Comparison of ENCODE assay signal across 8 cellular contexts in genomic region chr10:124791378-124792348, GRCh38. TPM values are rescaled to one million over a fixed set of nuclear protein-coding genes. Genes with fewer than 3 reads are reported as not detected.
DNase-seq lines count a peak whose midpoint lies in the region; ATAC-seq and TF ChIP-seq lines count a peak whose summit lies in the region.

Gene EEF1AKMT2 (minus strand): TSS chr10:124791887. CDS start chr10:124791833, 54 bp downstream.

- H3K4me3 ChIP-seq in GM12875 (ENCODE audit: low read depth, low read length) (peak within 1 kb of the TSS; percentile 93), adipocyte (ENCODE audit: low read length) (peak within 1 kb of the TSS; percentile 92), heart left ventricle (peak within 1 kb of the TSS; percentile 80 to 100 (median 98)), upper lobe of right lung (peak within 1 kb of the TSS; percentile 98)

- H3K4me1 Mint-ChIP-seq in progenitor cell of endocrine pancreas (ENCODE audit: low read depth): peaks cover 5% of the 10 kb centered on the region

- H3K9me3 Mint-ChIP-seq in progenitor cell of endocrine pancreas (ENCODE audit: low read depth): no peaks in the 10 kb centered on the region

- DNase-seq in NCI-H1105 (lab: John Stamatoyannopoulos, UW) (peak; percentile 56), T follicular helper cell (ENCODE audit: low read depth) (peak; percentile 68), adipocyte (ENCODE audit: low read depth) (peak; percentile 94), heart left ventricle (peak; percentile 81 to 93 (median 88)), progenitor cell of endocrine pancreas (ENCODE audit: low spot score, unreplicated experiment) (peak; percentile 75), upper lobe of right lung (peak; percentile 93)

- no peaks in the 10 kb centered on the region for H3K27me3 ChIP-seq in adipocyte (replicated peaks; ENCODE audit: control insufficient read depth, insufficient read depth, low read length)
- H3K27me3 ChIP-seq in heart left ventricle: no peaks in the 10 kb centered on the region
- H3K27me3 ChIP-seq in upper lobe of right lung: no peaks in the 10 kb centered on the region

- peak in 1 of 2 donors; percentile 59 for TF ChIP-seq POLR2A in heart left ventricle (IDR thresholded peaks at IDR 0.05)

- H3K9me3 ChIP-seq in adipocyte (ENCODE audit: control insufficient read depth, low read length): no peaks in the 10 kb centered on the region
- no peaks in the 10 kb centered on the region for H3K9me3 ChIP-seq in heart left ventricle
- no peaks in the 10 kb centered on the region for H3K9me3 ChIP-seq in upper lobe of right lung

- peaks cover 7% of the 10 kb centered on the region for H3K27me3 Mint-ChIP-seq in progenitor cell of endocrine pancreas

- peak within 1 kb of the TSS; percentile 95 for H3K27ac Mint-ChIP-seq in progenitor cell of endocrine pancreas

- TF ChIP-seq CTCF in GM12875 (IDR thresholded peaks at IDR 0.05; ENCODE audit: borderline replicate concordance, insufficient read depth, low read depth, low read length): no peak
- peak in 11 of 12 donors; percentile 13 to 66 (median 38) for TF ChIP-seq CTCF in heart left ventricle (IDR thresholded peaks at IDR 0.05)
- TF ChIP-seq CTCF in progenitor cell of endocrine pancreas (IDR thresholded peaks at IDR 0.05; ENCODE audit: unreplicated experiment): peak; percentile 46
- TF ChIP-seq CTCF in upper lobe of right lung (IDR thresholded peaks at IDR 0.05): peak; percentile 47

- H3K4me1 ChIP-seq in adipocyte (ENCODE audit: control insufficient read depth, insufficient read depth, low read length): peaks cover 4% of the 10 kb centered on the region
- peaks cover 0 to 18% (median 7%) of the 10 kb centered on the region in 12 donors for H3K4me1 ChIP-seq in heart left ventricle
- peaks cover 8% of the 10 kb centered on the region for H3K4me1 ChIP-seq in upper lobe of right lung

- H3K4me3 Mint-ChIP-seq in progenitor cell of endocrine pancreas (ENCODE audit: low read depth): peak within 1 kb of the TSS; percentile 94

- peak within 1 kb of the TSS; percentile 56 to 96 (median 93) for H3K27ac ChIP-seq in heart left ventricle
- peak within 1 kb of the TSS; percentile 93 for H3K27ac ChIP-seq in upper lobe of right lung

- WGBS in heart left ventricle, 4 donors: 0% methylated on average over 29 to 90 of the region's 90 CpGs

- peaks cover 13% of the 10 kb centered on the region for H3K36me3 ChIP-seq in adipocyte (ENCODE audit: control insufficient read depth, insufficient read depth, low read length, severe bottlenecking)
- peaks cover 0 to 27% (median 21%) of the 10 kb centered on the region in 9 donors for H3K36me3 ChIP-seq in heart left ventricle
- H3K36me3 ChIP-seq in upper lobe of right lung: peaks cover 9% of the 10 kb centered on the region

- peak within 1 kb of the TSS; percentile 99 for H3K9ac ChIP-seq in adipocyte (ENCODE audit: low read length)

- ATAC-seq in HG02678 (IDR thresholded peaks at IDR 0.05; ENCODE audit: unreplicated experiment) (peak; percentile 90), heart left ventricle (peak; percentile 90 to 99 (median 98)), upper lobe of right lung (peak; percentile 100)

- intact Hi-C loops in heart left ventricle (cut with DNase I): loop anchor here in 2 of 10 donors (5.0 to 10.0 kb wide), 2 partner anchors 34 to 123 kb away; no protein-coding TSS in a partner anchor
- intact Hi-C loops in upper lobe of right lung (cut with DNase I): no loop called here

- peaks cover 3% of the 10 kb centered on the region for H3K36me3 Mint-ChIP-seq in progenitor cell of endocrine pancreas (ENCODE audit: insufficient read depth)

RNA-seq across cellular contexts. Expression of gene EEF1AKMT2, which starts in this region (rescaled TPM):
- total RNA-seq in heart left ventricle: 10 to 100 TPM in 6 of 9 donors, 1 to 10 TPM in 3; 3.6 to 14.8 (median 11.6) TPM
- polyA plus RNA-seq in heart left ventricle: 10 to 100 TPM; 10.4 to 10.5 TPM
- total RNA-seq in progenitor cell of endocrine pancreas: 16.1 and 17.1 TPM in 2 replicates
- total RNA-seq in upper lobe of right lung: 15.7 TPM

Comparison
In these comparisons a context has a peak if more than half of its experiments do, and no peak if none do; other contexts are left out.
1. Peak in every context shown above with its lines: DNase-seq, ATAC-seq, H3K4me3 ChIP-seq and H3K27ac ChIP-seq.